ENCODE assay signal across 19 cellular contexts in the genomic region with DNA sequence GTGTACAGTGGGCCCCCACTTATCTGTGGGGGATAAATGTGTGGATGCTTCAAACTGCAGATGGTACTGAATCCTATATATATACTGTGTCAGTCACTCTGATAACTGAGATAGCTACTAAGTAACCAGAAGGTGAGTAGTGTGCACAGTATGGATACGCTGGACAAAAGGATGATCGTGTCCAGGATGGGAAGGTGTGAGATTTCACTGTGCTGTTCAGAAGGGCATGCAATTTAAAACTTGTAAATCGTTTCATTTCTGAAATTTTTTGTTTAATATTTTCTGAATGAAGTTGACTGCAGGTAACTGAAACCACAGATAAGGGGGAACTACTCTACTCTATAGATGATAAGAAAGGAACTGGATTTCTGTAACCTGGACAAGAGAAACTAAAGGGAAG. TPM values are rescaled to one million over a fixed set of nuclear protein-coding genes. Genes with fewer than 3 reads are reported as not detected.
DNase-seq lines count a peak whose midpoint lies in the region; ATAC-seq, FAIRE-seq and TF ChIP-seq lines count a peak whose summit lies in the region.
"Had no signal": no experiment of that assay in that cellular context is flagged by ENCODE, and none has a peak within 500 bp of the region (broad histone marks: within the 10 kb centered on the region; RNA-seq: fewer than 3 reads in every experiment).

No MANE protein-coding gene starts in this region.

- H3K36me3 Mint-ChIP-seq in CD14-positive monocyte (no peaks in the 10 kb centered on the region), neural progenitor cell (no peaks in the 10 kb centered on the region)
- H3K36me3 Mint-ChIP-seq: CD4-positive, CD25-positive, alpha-beta regulatory T cell had no signal

- 0 out of 2 replicates have a peak overlapping the region, but pooled peaks have one; percentile 38 for H2BK20ac ChIP-seq in H1 (ENCODE audit: low read length)

- no peak overlapping the region for H2BK15ac ChIP-seq in H1 (ENCODE audit: low read length)

- H3K79me1 ChIP-seq in H1 (ENCODE audit: low read depth, low read length): no peaks in the 10 kb centered on the region

- TF ChIP-seq EP300 in H1 (IDR thresholded peaks at IDR 0.05; ENCODE audit: borderline replicate concordance in 1 of 2, low read depth in 2 of 2, low read length in 2 of 2): no peak

- no peak overlapping the region for H2BK5ac ChIP-seq in H1 (ENCODE audit: low read depth, low read length)

- H3K4me3 ChIP-seq in H1 (ENCODE audit: extremely low read depth in 1 of 4, insufficient read depth in 2 of 4, low read depth in 3 of 4, low read length in 4 of 4) (no peak overlapping the region), neural progenitor cell (no peak overlapping the region), smooth muscle cell (no peak overlapping the region)
- H3K4me3 ChIP-seq: BLaER1, HAP-1, K562 had no signal

- H3K4me3 Mint-ChIP-seq in CD14-positive monocyte (peak overlapping the region in 1 of 2 donors; percentile 49), neural progenitor cell (no peak overlapping the region)
- H3K4me3 Mint-ChIP-seq: CD4-positive, CD25-positive, alpha-beta regulatory T cell had no signal

- TF ChIP-seq POLR2A in H1 (IDR thresholded peaks at IDR 0.05; ENCODE audit: control extremely low read depth in 1 of 2, low read depth in 2 of 2, low read length in 2 of 2): no peak

- no peak overlapping the region for H2BK12ac ChIP-seq in H1 (ENCODE audit: low read depth, low read length)

- FAIRE-seq in H1 (lab: Jason Lieb, UNC): no peak
- FAIRE-seq: G401.6, GM12891, K562 had no signal

- no peaks in the 10 kb centered on the region; the same call in 1 of the 2 replicates for H3K23me2 ChIP-seq in H1 (ENCODE audit: low read depth, low read length)

- peaks cover 0 to 13% (median 5%) of the 10 kb centered on the region in 4 experiments; a peak in 4 of 7 replicates for H3K4me1 ChIP-seq in H1 (replicated peaks in 1 of 4; ENCODE audit: control insufficient read depth in 3 of 4, insufficient read depth in 4 of 4, low read length in 3 of 4)
- peaks cover 16% of the 10 kb centered on the region for H3K4me1 ChIP-seq in neural progenitor cell
- H3K4me1 ChIP-seq in smooth muscle cell (ENCODE audit: low read depth): peaks cover 35% of the 10 kb centered on the region
- H3K4me1 ChIP-seq: BLaER1 had no signal

- WGBS in H1 (ENCODE audit: extremely low coverage in 1 of 2, insufficient coverage in 1 of 2, insufficient read length in 1 of 2, insufficient replicate concordance in 2 of 2, low coverage in 1 of 2, low lambda C conversion rate in 2 of 2, missing lambda C conversion rate in 1 of 2), 2 experiments: 86% methylated on average over 3 of the region's 3 CpGs; no CpG with 5 or more reads in 1 of the 2 experiments
- WGBS in smooth muscle cell (ENCODE audit: low lambda C conversion rate): 84% methylated on average over 3 of the region's 3 CpGs

- TF ChIP-seq RAD21 in H1 (IDR thresholded peaks at IDR 0.05 in 1 of 2, conservative IDR thresholded peaks at IDR 0.05 in 1 of 2; ENCODE audit: low read depth in 2 of 2, low read length in 2 of 2): no peak

- no peak for TF ChIP-seq CTCF in CD14-positive monocyte (IDR thresholded peaks at IDR 0.05)
- TF ChIP-seq CTCF in H1 (IDR thresholded peaks at IDR 0.05; ENCODE audit: control extremely low read depth in 1 of 3, insufficient read depth in 1 of 3, low read depth in 1 of 3, low read length in 3 of 3): no peak
- TF ChIP-seq CTCF in neural progenitor cell (IDR thresholded peaks at IDR 0.05): no peak
- TF ChIP-seq CTCF in smooth muscle cell (IDR thresholded peaks at IDR 0.05; ENCODE audit: borderline replicate concordance, insufficient read depth, poor library complexity, severe bottlenecking): no peak

- no peaks in the 10 kb centered on the region for H3K79me2 ChIP-seq in H1 (ENCODE audit: control insufficient read depth in 1 of 2, insufficient read depth in 2 of 2, low read length in 2 of 2)
- no peaks in the 10 kb centered on the region for H3K79me2 ChIP-seq in neural progenitor cell (ENCODE audit: low read depth)
- no peaks in the 10 kb centered on the region for H3K79me2 ChIP-seq in smooth muscle cell (ENCODE audit: low read depth)

- H4K5ac ChIP-seq in H1 (ENCODE audit: insufficient read length, low read depth, low read length): no peak overlapping the region

- H3K9me3 Mint-ChIP-seq in CD14-positive monocyte (peaks cover 0 to 2% (median 0%) of the 10 kb centered on the region in 7 donors), neural progenitor cell (peaks cover 5% of the 10 kb centered on the region)
- H3K9me3 Mint-ChIP-seq: CD4-positive, CD25-positive, alpha-beta regulatory T cell had no signal

- no peak overlapping the region for H3K4ac ChIP-seq in H1 (replicated peaks; ENCODE audit: insufficient read length, low read depth, low read length)

- no peak overlapping the region; the same call in 1 of the 2 replicates for H2AK5ac ChIP-seq in H1 (ENCODE audit: low read depth, low read length)

- H3K4me2 ChIP-seq in H1 (ENCODE audit: insufficient read depth in 1 of 2, low read depth in 2 of 2, low read length in 2 of 2) (no peak overlapping the region), neural progenitor cell (no peak overlapping the region), smooth muscle cell (peak overlapping the region; percentile 52)
- H3K4me2 ChIP-seq: BLaER1 had no signal

- H4K91ac ChIP-seq in H1 (replicated peaks; ENCODE audit: insufficient read length, low read length): no peak overlapping the region

- H3K4me1 Mint-ChIP-seq in CD14-positive monocyte (peaks cover 55% of the 10 kb centered on the region), neural progenitor cell (peaks cover 30% of the 10 kb centered on the region)

- H3K27me3 Mint-ChIP-seq in CD14-positive monocyte (ENCODE audit: low read depth in 3 of 3): peaks cover 0 to 1% (median 0%) of the 10 kb centered on the region in 3 donors
- peaks cover 4% of the 10 kb centered on the region for H3K27me3 Mint-ChIP-seq in neural progenitor cell (ENCODE audit: insufficient read depth, low read depth)

- no peak overlapping the region for H3K56ac ChIP-seq in H1 (replicated peaks; ENCODE audit: insufficient read length, low read depth, low read length)

- H3K23ac ChIP-seq in H1 (ENCODE audit: insufficient read length): no peak overlapping the region

- H2AFZ ChIP-seq in H1 (ENCODE audit: low read length) (no peak overlapping the region), neural progenitor cell (replicated peaks) (no peak overlapping the region), smooth muscle cell (ENCODE audit: low read depth) (no peak overlapping the region)

- H4K20me1 ChIP-seq in H1 (replicated peaks in 1 of 2; ENCODE audit: control insufficient read depth in 1 of 2, insufficient read depth in 2 of 2, low read length in 2 of 2) (no peaks in the 10 kb centered on the region), neural progenitor cell (ENCODE audit: low read depth) (no peaks in the 10 kb centered on the region), smooth muscle cell (ENCODE audit: low read depth) (no peaks in the 10 kb centered on the region)
- H4K20me1 ChIP-seq: BLaER1 had no signal

- intact Hi-C loops in CD14-positive monocyte (cut with micrococcal nuclease): loop anchor here (5.0 to 10.0 kb wide), 2 partner anchors 48 to 51 kb away; a partner anchor contains a TSS

- H3K9me3 ChIP-seq in H1 (ENCODE audit: insufficient read depth in 2 of 2, low read depth in 1 of 2, low read length in 1 of 2) (no peaks in the 10 kb centered on the region), neural progenitor cell (ENCODE audit: low read depth) (no peaks in the 10 kb centered on the region), smooth muscle cell (replicated peaks; ENCODE audit: low read depth) (no peaks in the 10 kb centered on the region)
- H3K9me3 ChIP-seq: BLaER1, HAP-1 had no signal

- H3K9ac ChIP-seq in H1 (replicated peaks in 1 of 4; ENCODE audit: extremely low read depth in 1 of 4, low read depth in 3 of 4, low read length in 3 of 4): no peak overlapping the region
- no peak overlapping the region for H3K9ac ChIP-seq in neural progenitor cell
- H3K9ac ChIP-seq in smooth muscle cell (ENCODE audit: low read depth): peak overlapping the region; percentile 82
- H3K9ac ChIP-seq: BLaER1 had no signal

- H3F3A ChIP-seq in neural progenitor cell (ENCODE audit: low read depth): peaks cover 8% of the 10 kb centered on the region
- peaks cover 38% of the 10 kb centered on the region for H3F3A ChIP-seq in smooth muscle cell (ENCODE audit: low read depth)

- CTCF ChIA-PET in H1 (lab: Charles Lee; ENCODE audit: partially characterized antibody): interaction anchor here (1.1 to 1.4 kb wide), 4 partner anchors 17 to 128 kb away, joined by 3 to 5 read pairs (median 4); no protein-coding TSS in a partner anchor

- no peak overlapping the region for H2BK120ac ChIP-seq in H1 (replicated peaks; ENCODE audit: low read depth, low read length)

- no peak overlapping the region for H3K14ac ChIP-seq in H1 (ENCODE audit: insufficient read length)

- H3K27ac Mint-ChIP-seq in CD14-positive monocyte: peak overlapping the region in 5 of 7 donors; percentile 23 to 78 (median 64)
- H3K27ac Mint-ChIP-seq in neural progenitor cell: peak overlapping the region; percentile 5

- no peak for ATAC-seq in HG02938 (IDR thresholded peaks at IDR 0.05; ENCODE audit: unreplicated experiment)
- ATAC-seq in HG03159 (IDR thresholded peaks at IDR 0.05; ENCODE audit: unreplicated experiment): no peak
- ATAC-seq: K562 had no signal

- H3K27me3 ChIP-seq in H1 (replicated peaks in 1 of 4; ENCODE audit: control insufficient read depth in 3 of 4, extremely low read depth in 1 of 4, insufficient read depth in 3 of 4, low read length in 3 of 4) (no peaks in the 10 kb centered on the region), neural progenitor cell (no peaks in the 10 kb centered on the region), smooth muscle cell (ENCODE audit: low read depth) (no peaks in the 10 kb centered on the region)
- H3K27me3 ChIP-seq: BLaER1 had no signal

- no peak overlapping the region for H3K18ac ChIP-seq in H1 (ENCODE audit: extremely low read depth, low read length)

- DNase-seq in CD14-positive monocyte (ENCODE audit: low spot score) (no peak), H1 (ENCODE audit: low read depth in 1 of 2, low spot score in 2 of 2) (no peak), neural progenitor cell (ENCODE audit: low spot score) (no peak), smooth muscle cell (lab: John Stamatoyannopoulos, UW; ENCODE audit: unreplicated experiment) (no peak), COLO829 (ENCODE audit: low spot score) (no peak), NCI-H524 (lab: John Stamatoyannopoulos, UW) (no peak)
- DNase-seq: CD4-positive, CD25-positive, alpha-beta regulatory T cell; DMS153; DMS79 treated with DMSO at 0.1 percent for 48 hours; EL; GOT3 had no signal

- H3K36me3 ChIP-seq in H1 (ENCODE audit: control insufficient read depth in 2 of 4, insufficient read depth in 4 of 4, low read length in 3 of 4) (no peaks in the 10 kb centered on the region), neural progenitor cell (no peaks in the 10 kb centered on the region), smooth muscle cell (ENCODE audit: low read depth) (no peaks in the 10 kb centered on the region)
- H3K36me3 ChIP-seq: BLaER1, HAP-1 had no signal

- POLR2A ChIA-PET in H1 (lab: Charles Lee; ENCODE audit: partially characterized antibody): no interaction called here

- H3K27ac ChIP-seq in H1 (ENCODE audit: low read depth, low read length) (no peak overlapping the region), neural progenitor cell (no peak overlapping the region), smooth muscle cell (ENCODE audit: low read depth) (peak overlapping the region; percentile 98)
- H3K27ac ChIP-seq: 22Rv1, BLaER1 had no signal

- H4K8ac ChIP-seq in H1 (ENCODE audit: extremely low read depth, insufficient read depth, low read length): no peak overlapping the region

RNA-seq across cellular contexts. Expression of a gene that starts 52.1 kb away (rescaled TPM):
- 1 to 10 TPM; 1.1 to 1.4 TPM for polyA plus RNA-seq in CD14-positive monocyte
- 29.8 and 31.1 TPM in 2 replicates for total RNA-seq in H1 (2021; fragmentation: NEBNext Ultra II Directional; extraction: Animal tissue kit (Norgen Biotek cat#: 25700))
- 6.9 and 10.2 TPM in 2 replicates for polyA plus RNA-seq in H1 (2011; rRNA removed)
- 12.1 TPM for polyA plus RNA-seq in H1 (2011; cell fraction: cytosol; rRNA removed)
- polyA plus RNA-seq in H1 (2011; cell fraction: nucleus; rRNA removed): 5.9 TPM
- polyA plus RNA-seq in H1 (2012, experiment 1 of 2): 4.8 to 9.8 TPM (median 6.0 TPM) in 4 replicates
- 0.63 TPM for polyA plus RNA-seq in H1 (2012, experiment 2 of 2)
- 5.9 TPM for polyA plus RNA-seq in H1 (2013, experiment 1 of 2)
- 5.3 TPM for polyA plus RNA-seq in H1 (2013, experiment 2 of 2)
- polyA minus RNA-seq in H1 (2011; rRNA and poly(A)+ RNA removed): 54.6 and 58.0 TPM in 2 replicates
- 32.7 TPM for polyA minus RNA-seq in H1 (2011; cell fraction: cytosol; rRNA and poly(A)+ RNA removed)
- 59.5 TPM for polyA minus RNA-seq in H1 (2011; cell fraction: nucleus; rRNA and poly(A)+ RNA removed)
- 140 and 234 TPM in 2 replicates for total RNA-seq in neural progenitor cell (ENCODE audit: low replicate concordance)
- total RNA-seq in smooth muscle cell: 374 and 429 TPM in 2 replicates
- 20.4 and 30.9 TPM in 2 replicates for polyA plus RNA-seq in smooth muscle cell
